In genomic region chr3:108589081-108589997, GRCh38 we compare ENCODE assay signal across 1 cellular context.
TF ChIP-seq lines count a peak whose summit lies in the region.

TSS of gene CIP2A (minus strand) at chr3:108589438. CDS start at chr3:108589375, 63 bp downstream.
TSS of gene DZIP3 (plus strand) at chr3:108589722. CDS start at chr3:108605407, 15,685 bp downstream.

TF ChIP-seq in HEK293, 187 proteins besides CTCF, POLR2A, EP300 and RAD21 (continued from another document and continues in another):
- TF ChIP-seq ZNF518A (tag by site-specific recombination; conservative IDR thresholded peaks at IDR 0.05; ENCODE audit: low read depth) (peak; percentile 70), ZNF645 (tag by site-specific recombination; IDR thresholded peaks at IDR 0.05) (no peak), ZBTB1 (tag by site-specific recombination; IDR thresholded peaks at IDR 0.05) (no peak), ZNF830 (tag by site-specific recombination; IDR thresholded peaks at IDR 0.05; ENCODE audit: low read depth) (no peak), ZNF266 (tag by site-specific recombination; IDR thresholded peaks at IDR 0.05; ENCODE audit: low read depth) (no peak), ZNF513 (tag by site-specific recombination; IDR thresholded peaks at IDR 0.05) (no peak), ZNF555 (tag by site-specific recombination; conservative IDR thresholded peaks at IDR 0.05) (no peak), ZNF561 (tag by site-specific recombination; IDR thresholded peaks at IDR 0.05; ENCODE audit: borderline replicate concordance) (0 out of 2 replicates have a peak, but pooled peaks have one; percentile 15), ZXDB (tag by site-specific recombination; IDR thresholded peaks at IDR 0.05) (peak; percentile 65), ZNF292 (tag by site-specific recombination; IDR thresholded peaks at IDR 0.05; ENCODE audit: borderline replicate concordance, low read depth) (no peak), ZNF776 (tag by site-specific recombination; IDR thresholded peaks at IDR 0.05; ENCODE audit: borderline replicate concordance) (no peak), ZNF501 (tag by site-specific recombination; IDR thresholded peaks at IDR 0.05) (peak; percentile 32; the same call in 1 of the 2 replicates), ZNF610 (tag by site-specific recombination; IDR thresholded peaks at IDR 0.05; ENCODE audit: borderline replicate concordance) (no peak), ZNF600 (tag by site-specific recombination; IDR thresholded peaks at IDR 0.05) (no peak), PRDM1 (tag by site-specific recombination; IDR thresholded peaks at IDR 0.05) (no peak), ZNF549 (tag by site-specific recombination; IDR thresholded peaks at IDR 0.05) (no peak), ZNF514 (tag by site-specific recombination; IDR thresholded peaks at IDR 0.05) (no peak), ZNF324 (tag by site-specific recombination; IDR thresholded peaks at IDR 0.05) (no peak), OSR2 (tag by site-specific recombination; IDR thresholded peaks at IDR 0.05) (no peak), KLF1 (tag by site-specific recombination; IDR thresholded peaks at IDR 0.05) (0 out of 2 replicates have a peak, but pooled peaks have one; percentile 19), YY1 (tag by site-specific recombination; IDR thresholded peaks at IDR 0.05) (no peak), ZNF692 (tag by site-specific recombination; IDR thresholded peaks at IDR 0.05) (peak; percentile 72; the same call in 1 of the 2 replicates), ZFP69B (tag by site-specific recombination; IDR thresholded peaks at IDR 0.05) (peak; percentile 61; the same call in 1 of the 2 replicates), ZNF223 (tag by site-specific recombination; IDR thresholded peaks at IDR 0.05) (no peak), SP2 (tag by site-specific recombination; IDR thresholded peaks at IDR 0.05) (peak; percentile 81), ZNF335 (tag by site-specific recombination; conservative IDR thresholded peaks at IDR 0.05) (peak; percentile 82), KLF16 (tag by site-specific recombination; IDR thresholded peaks at IDR 0.05) (no peak; the same call in 1 of the 2 replicates), ZNF658 (tag by site-specific recombination; IDR thresholded peaks at IDR 0.05) (no peak), ZNF341 (tag by site-specific recombination; IDR thresholded peaks at IDR 0.05; ENCODE audit: low read depth) (no peak)
- TF ChIP-seq, protein P1, sequence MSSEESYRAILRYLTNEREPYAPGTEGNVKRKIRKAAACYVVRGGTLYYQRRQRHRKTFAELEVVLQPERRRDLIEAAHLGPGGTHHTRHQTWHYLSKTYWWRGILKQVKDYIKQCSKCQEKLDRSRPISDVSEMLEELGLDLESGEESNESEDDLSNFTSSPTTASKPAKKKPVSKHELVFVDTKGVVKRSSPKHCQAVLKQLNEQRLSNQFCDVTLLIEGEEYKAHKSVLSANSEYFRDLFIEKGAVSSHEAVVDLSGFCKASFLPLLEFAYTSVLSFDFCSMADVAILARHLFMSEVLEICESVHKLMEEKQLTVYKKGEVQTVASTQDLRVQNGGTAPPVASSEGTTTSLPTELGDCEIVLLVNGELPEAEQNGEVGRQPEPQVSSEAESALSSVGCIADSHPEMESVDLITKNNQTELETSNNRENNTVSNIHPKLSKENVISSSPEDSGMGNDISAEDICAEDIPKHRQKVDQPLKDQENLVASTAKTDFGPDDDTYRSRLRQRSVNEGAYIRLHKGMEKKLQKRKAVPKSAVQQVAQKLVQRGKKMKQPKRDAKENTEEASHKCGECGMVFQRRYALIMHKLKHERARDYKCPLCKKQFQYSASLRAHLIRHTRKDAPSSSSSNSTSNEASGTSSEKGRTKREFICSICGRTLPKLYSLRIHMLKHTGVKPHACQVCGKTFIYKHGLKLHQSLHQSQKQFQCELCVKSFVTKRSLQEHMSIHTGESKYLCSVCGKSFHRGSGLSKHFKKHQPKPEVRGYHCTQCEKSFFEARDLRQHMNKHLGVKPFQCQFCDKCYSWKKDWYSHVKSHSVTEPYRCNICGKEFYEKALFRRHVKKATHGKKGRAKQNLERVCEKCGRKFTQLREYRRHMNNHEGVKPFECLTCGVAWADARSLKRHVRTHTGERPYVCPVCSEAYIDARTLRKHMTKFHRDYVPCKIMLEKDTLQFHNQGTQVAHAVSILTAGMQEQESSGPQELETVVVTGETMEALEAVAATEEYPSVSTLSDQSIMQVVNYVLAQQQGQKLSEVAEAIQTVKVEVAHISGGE (tag by site-specific recombination; conservative IDR thresholded peaks at IDR 0.05; ENCODE audit: low read depth), result peak; percentile 93
- TF ChIP-seq, protein P2, sequence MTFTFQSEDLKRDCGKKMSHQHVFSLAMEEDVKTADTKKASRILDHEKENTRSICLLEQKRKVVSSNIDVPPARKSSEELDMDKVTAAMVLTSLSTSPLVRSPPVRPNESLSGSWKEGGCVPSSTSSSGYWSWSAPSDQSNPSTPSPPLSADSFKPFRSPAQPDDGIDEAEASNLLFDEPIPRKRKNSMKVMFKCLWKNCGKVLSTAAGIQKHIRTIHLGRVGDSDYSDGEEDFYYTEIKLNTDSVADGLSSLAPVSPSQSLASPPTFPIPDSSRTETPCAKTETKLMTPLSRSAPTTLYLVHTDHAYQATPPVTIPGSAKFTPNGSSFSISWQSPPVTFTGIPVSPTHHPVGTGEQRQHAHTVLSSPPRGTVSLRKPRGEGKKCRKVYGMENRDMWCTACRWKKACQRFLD (tag by site-specific recombination; IDR thresholded peaks at IDR 0.05), result no peak
- TF ChIP-seq, protein P3, sequence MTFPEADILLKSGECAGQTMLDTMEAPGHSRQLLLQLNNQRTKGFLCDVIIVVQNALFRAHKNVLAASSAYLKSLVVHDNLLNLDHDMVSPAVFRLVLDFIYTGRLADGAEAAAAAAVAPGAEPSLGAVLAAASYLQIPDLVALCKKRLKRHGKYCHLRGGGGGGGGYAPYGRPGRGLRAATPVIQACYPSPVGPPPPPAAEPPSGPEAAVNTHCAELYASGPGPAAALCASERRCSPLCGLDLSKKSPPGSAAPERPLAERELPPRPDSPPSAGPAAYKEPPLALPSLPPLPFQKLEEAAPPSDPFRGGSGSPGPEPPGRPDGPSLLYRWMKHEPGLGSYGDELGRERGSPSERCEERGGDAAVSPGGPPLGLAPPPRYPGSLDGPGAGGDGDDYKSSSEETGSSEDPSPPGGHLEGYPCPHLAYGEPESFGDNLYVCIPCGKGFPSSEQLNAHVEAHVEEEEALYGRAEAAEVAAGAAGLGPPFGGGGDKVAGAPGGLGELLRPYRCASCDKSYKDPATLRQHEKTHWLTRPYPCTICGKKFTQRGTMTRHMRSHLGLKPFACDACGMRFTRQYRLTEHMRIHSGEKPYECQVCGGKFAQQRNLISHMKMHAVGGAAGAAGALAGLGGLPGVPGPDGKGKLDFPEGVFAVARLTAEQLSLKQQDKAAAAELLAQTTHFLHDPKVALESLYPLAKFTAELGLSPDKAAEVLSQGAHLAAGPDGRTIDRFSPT (tag by site-specific recombination; IDR thresholded peaks at IDR 0.05), result no peak
- TF ChIP-seq, protein P4, sequence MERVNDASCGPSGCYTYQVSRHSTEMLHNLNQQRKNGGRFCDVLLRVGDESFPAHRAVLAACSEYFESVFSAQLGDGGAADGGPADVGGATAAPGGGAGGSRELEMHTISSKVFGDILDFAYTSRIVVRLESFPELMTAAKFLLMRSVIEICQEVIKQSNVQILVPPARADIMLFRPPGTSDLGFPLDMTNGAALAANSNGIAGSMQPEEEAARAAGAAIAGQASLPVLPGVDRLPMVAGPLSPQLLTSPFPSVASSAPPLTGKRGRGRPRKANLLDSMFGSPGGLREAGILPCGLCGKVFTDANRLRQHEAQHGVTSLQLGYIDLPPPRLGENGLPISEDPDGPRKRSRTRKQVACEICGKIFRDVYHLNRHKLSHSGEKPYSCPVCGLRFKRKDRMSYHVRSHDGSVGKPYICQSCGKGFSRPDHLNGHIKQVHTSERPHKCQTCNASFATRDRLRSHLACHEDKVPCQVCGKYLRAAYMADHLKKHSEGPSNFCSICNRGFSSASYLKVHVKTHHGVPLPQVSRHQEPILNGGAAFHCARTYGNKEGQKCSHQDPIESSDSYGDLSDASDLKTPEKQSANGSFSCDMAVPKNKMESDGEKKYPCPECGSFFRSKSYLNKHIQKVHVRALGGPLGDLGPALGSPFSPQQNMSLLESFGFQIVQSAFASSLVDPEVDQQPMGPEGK (tag by site-specific recombination; IDR thresholded peaks at IDR 0.05), result peak; percentile 99
- TF ChIP-seq, protein P5, sequence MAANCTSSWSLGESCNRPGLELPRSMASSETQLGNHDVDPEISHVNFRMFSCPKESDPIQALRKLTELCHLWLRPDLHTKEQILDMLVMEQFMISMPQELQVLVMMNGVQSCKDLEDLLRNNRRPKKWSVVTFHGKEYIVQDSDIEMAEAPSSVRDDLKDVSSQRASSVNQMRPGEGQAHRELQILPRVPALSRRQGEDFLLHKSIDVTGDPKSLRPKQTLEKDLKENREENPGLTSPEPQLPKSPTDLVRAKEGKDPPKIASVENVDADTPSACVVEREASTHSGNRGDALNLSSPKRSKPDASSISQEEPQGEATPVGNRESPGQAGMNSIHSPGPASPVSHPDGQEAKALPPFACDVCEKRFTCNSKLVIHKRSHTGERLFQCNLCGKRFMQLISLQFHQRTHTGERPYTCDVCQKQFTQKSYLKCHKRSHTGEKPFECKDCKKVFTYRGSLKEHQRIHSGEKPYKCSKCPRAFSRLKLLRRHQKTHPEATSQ (tag by site-specific recombination; IDR thresholded peaks at IDR 0.05), result no peak
